ENCODE assay signal across 10 cellular contexts in genomic region chr5:38780950-38781349, GRCh38.
DNase-seq lines count a peak whose midpoint lies in the region; ATAC-seq and TF ChIP-seq lines count a peak whose summit lies in the region.
"Had no signal": no experiment of that assay in that cellular context is flagged by ENCODE, and none has a peak within 500 bp of the region (broad histone marks: within the 10 kb centered on the region; RNA-seq: fewer than 3 reads in every experiment).

No MANE protein-coding gene starts in this region.

- H3K36me3 Mint-ChIP-seq in activated naive CD8-positive, alpha-beta T cell treated with anti-CD3 and anti-CD28 coated beads for 36 hours = no peaks in the 10 kb centered on the region
- H3K36me3 Mint-ChIP-seq: activated naive CD8-positive, alpha-beta T cell treated with anti-CD3 and anti-CD28 coated beads, Interleukin-2, amount 10 ng/mL, durations not matched to agents 7 days and 5 days had no signal

- DNase-seq in LoVo (ENCODE audit: low spot score) (peak; percentile 21), breast epithelium (ENCODE audit: low spot score in 2 of 2) (peak; percentile 59 to 67), left lung (no peak), OCI-M1 (lab: John Stamatoyannopoulos, UW) (no peak)
- no peak for DNase-seq in activated naive CD8-positive, alpha-beta T cell treated with anti-CD3 and anti-CD28 coated beads for 36 hours
- DNase-seq: activated naive CD8-positive, alpha-beta T cell treated with anti-CD3 and anti-CD28 coated beads, Interleukin-2, amount 10 ng/mL, durations not matched to agents 7 days and 5 days had no signal

- no peaks in the 10 kb centered on the region for H3K36me3 ChIP-seq in ACC112 (ENCODE audit: insufficient read depth, low read length)
- H3K36me3 ChIP-seq in breast epithelium = no peaks in the 10 kb centered on the region
- H3K36me3 ChIP-seq in left lung = no peaks in the 10 kb centered on the region

- no peak overlapping the region for H3K4me3 Mint-ChIP-seq in activated naive CD8-positive, alpha-beta T cell treated with anti-CD3 and anti-CD28 coated beads for 36 hours
- H3K4me3 Mint-ChIP-seq: activated naive CD8-positive, alpha-beta T cell treated with anti-CD3 and anti-CD28 coated beads, Interleukin-2, amount 10 ng/mL, durations not matched to agents 7 days and 5 days; natural killer cell treated with Interleukin-12 subunit alpha and Interleukin-12 subunit beta and Interleukin-15 and Interleukin-18, amount 100 ng/mL, for 72 hours had no signal

- H3K27me3 Mint-ChIP-seq in activated naive CD8-positive, alpha-beta T cell treated with anti-CD3 and anti-CD28 coated beads for 36 hours = peaks cover 21% of the 10 kb centered on the region

- TF ChIP-seq CTCF in breast epithelium (IDR thresholded peaks at IDR 0.05) (peak in 1 of 3 donors; percentile 29), left lung (IDR thresholded peaks at IDR 0.05) (no peak)

- intact Hi-C loops in breast epithelium (cut with DNase I; ENCODE audit: low total_unique reads) (no loop called here), left lung (cut with DNase I) (no loop called here)

- H3K27me3 ChIP-seq in ACC112 (ENCODE audit: insufficient read depth, low read length) = no peaks in the 10 kb centered on the region
- no peaks in the 10 kb centered on the region for H3K27me3 ChIP-seq in breast epithelium
- H3K27me3 ChIP-seq in left lung = no peaks in the 10 kb centered on the region

- H3K79me2 ChIP-seq in ACC112 (ENCODE audit: control insufficient read depth, insufficient read depth, low read length, unreplicated experiment) = no peaks in the 10 kb centered on the region

- H3K27ac ChIP-seq in ACC112 (ENCODE audit: low read depth, low read length) (peak overlapping the region; percentile 12; the same call in 1 of the 2 replicates), breast epithelium (no peak overlapping the region), left lung (no peak overlapping the region)

- H3K4me1 ChIP-seq in ACC112 (ENCODE audit: control insufficient read depth, insufficient read depth, low read length, unreplicated experiment) = peaks cover 41% of the 10 kb centered on the region
- peaks cover 10 to 13% of the 10 kb centered on the region in 2 donors for H3K4me1 ChIP-seq in breast epithelium
- H3K4me1 ChIP-seq in left lung = peaks cover 20 to 22% of the 10 kb centered on the region in 2 donors

- ATAC-seq in left lung (peak; percentile 8), GM18498 (IDR thresholded peaks at IDR 0.05; ENCODE audit: unreplicated experiment) (no peak), HG02938 (IDR thresholded peaks at IDR 0.05; ENCODE audit: unreplicated experiment) (no peak)
- ATAC-seq: natural killer cell treated with Interleukin-12 subunit alpha and Interleukin-12 subunit beta and Interleukin-15 and Interleukin-18, amount 100 ng/mL, for 72 hours had no signal

- H3K9me3 ChIP-seq in breast epithelium (no peaks in the 10 kb centered on the region), left lung (no peaks in the 10 kb centered on the region)

- H2AFZ ChIP-seq in ACC112 (ENCODE audit: low read length, unreplicated experiment) = no peak overlapping the region

- peaks cover 3% of the 10 kb centered on the region for H3K9me3 Mint-ChIP-seq in activated naive CD8-positive, alpha-beta T cell treated with anti-CD3 and anti-CD28 coated beads for 36 hours

- peaks cover 2% of the 10 kb centered on the region for H3K4me1 Mint-ChIP-seq in activated naive CD8-positive, alpha-beta T cell treated with anti-CD3 and anti-CD28 coated beads for 36 hours
- H3K4me1 Mint-ChIP-seq: activated naive CD8-positive, alpha-beta T cell treated with anti-CD3 and anti-CD28 coated beads, Interleukin-2, amount 10 ng/mL, durations not matched to agents 7 days and 5 days had no signal

- H3K4me3 ChIP-seq in ACC112 (ENCODE audit: low read depth, low read length) = no peak overlapping the region
- H3K4me3 ChIP-seq in breast epithelium = no peak overlapping the region
- H3K4me3 ChIP-seq in left lung = no peak overlapping the region

- TF ChIP-seq POLR2A in breast epithelium (IDR thresholded peaks at IDR 0.05) = no peak

- H3K27ac Mint-ChIP-seq in activated naive CD8-positive, alpha-beta T cell treated with anti-CD3 and anti-CD28 coated beads for 36 hours = no peak overlapping the region
- H3K27ac Mint-ChIP-seq: activated naive CD8-positive, alpha-beta T cell treated with anti-CD3 and anti-CD28 coated beads, Interleukin-2, amount 10 ng/mL, durations not matched to agents 7 days and 5 days; natural killer cell treated with Interleukin-12 subunit alpha and Interleukin-12 subunit beta and Interleukin-15 and Interleukin-18, amount 100 ng/mL, for 72 hours had no signal

Comparison
In these comparisons a context has a peak if more than half of its experiments do, and no peak if none do; other contexts are left out.
1. DNase-seq: peak in LoVo (single experiment) and breast epithelium (2 of 2); none in left lung (0 of 2), activated naive CD8-positive, alpha-beta T cell treated with anti-CD3 and anti-CD28 coated beads for 36 hours (single experiment) and OCI-M1 (single experiment).